Comparison of ENCODE assay signal across 11 cellular contexts in genomic region chr4:6333301-6334202, GRCh38.
A peak's percentile ranks its signal among the peaks of the same experiment; 100 is the strongest.
DNase-seq lines count a peak whose midpoint lies in the region; ATAC-seq and TF ChIP-seq lines count a peak whose summit lies in the region.
"Had no signal": no experiment of that assay in that cellular context is flagged by ENCODE, and none has a peak within 500 bp of the region (broad histone marks: within the 10 kb centered on the region; RNA-seq: fewer than 3 reads in every experiment).

No MANE protein-coding gene starts in this region.

- H3K18ac ChIP-seq in mesendoderm (ENCODE audit: low read length): no peak overlapping the region

- H3K56ac ChIP-seq in mesendoderm (ENCODE audit: low read length): no peak overlapping the region

- DNase-seq in NCI-H748 (lab: John Stamatoyannopoulos, UW; ENCODE audit: unreplicated experiment) (peak; percentile 10), NCI-H748 treated with DMSO at 0.1 percent for 48 hours (lab: John Stamatoyannopoulos, UW) (no peak), GM20000 (ENCODE audit: low spot score) (no peak), mesendoderm (peak; percentile 48), midbrain (lab: John Stamatoyannopoulos, UW) (no peak), GOT3 (lab: John Stamatoyannopoulos, UW) (no peak)
- DNase-seq in activated CD4-positive, alpha-beta T cell treated with anti-CD3 and anti-CD28 coated beads, Interleukin-2, amount 50 U/mL, for 48 hours: peak; percentile 25 to 36
- DNase-seq: CD8-positive, alpha-beta T cell; Kasumi-1 had no signal

- no peak for ATAC-seq in HG03520 (IDR thresholded peaks at IDR 0.05; ENCODE audit: unreplicated experiment)
- ATAC-seq: CD8-positive, alpha-beta T cell; stimulated activated effector memory CD8-positive, alpha-beta T cell treated with anti-CD3 and anti-CD28 coated beads, Interleukin-12 subunit alpha, Interleukin-12 subunit beta, amount 100 ng/mL, for 72 hours had no signal

- WGBS in mesendoderm (ENCODE audit: extremely low coverage, insufficient coverage, low lambda C conversion rate): no CpG with 5 or more reads among the region's 19 CpGs

- H3K9ac ChIP-seq in mesendoderm (ENCODE audit: low read length): no peak overlapping the region

- H2AK5ac ChIP-seq in mesendoderm (ENCODE audit: low read length): no peak overlapping the region

- H4K8ac ChIP-seq in mesendoderm (ENCODE audit: low read depth, low read length): no peak overlapping the region

- no peak overlapping the region for H2BK120ac ChIP-seq in mesendoderm (ENCODE audit: low read depth, low read length)

- no peak overlapping the region for H3K23ac ChIP-seq in mesendoderm (ENCODE audit: low read length)

- H2BK15ac ChIP-seq in mesendoderm (replicated peaks; ENCODE audit: low read depth): no peak overlapping the region

- H3K27ac ChIP-seq in mesendoderm (ENCODE audit: low read depth, low read length): no peak overlapping the region

- H3K4ac ChIP-seq in mesendoderm (ENCODE audit: low read depth, low read length): no peak overlapping the region

- no peaks in the 10 kb centered on the region for H3K36me3 ChIP-seq in mesendoderm (ENCODE audit: control insufficient read depth, insufficient read depth, low read length)

- H4K5ac ChIP-seq in mesendoderm (ENCODE audit: low read length): no peak overlapping the region

- H2BK5ac ChIP-seq in mesendoderm (ENCODE audit: low read length): no peak overlapping the region

- no peaks in the 10 kb centered on the region for H3K4me1 ChIP-seq in mesendoderm (ENCODE audit: control insufficient read depth, low read depth, low read length)

- H3K79me1 ChIP-seq in mesendoderm (ENCODE audit: low read length): no peaks in the 10 kb centered on the region

- no peak overlapping the region for H3K4me3 ChIP-seq in mesendoderm (ENCODE audit: low read length)

- peak; percentile 30 for TF ChIP-seq CTCF in GM20000 (IDR thresholded peaks at IDR 0.05; ENCODE audit: extremely low read depth, missing control alignments)

- H3K27me3 ChIP-seq in mesendoderm (ENCODE audit: insufficient read depth, low read length, poor library complexity): no peaks in the 10 kb centered on the region

- no peak overlapping the region for H3K4me2 ChIP-seq in mesendoderm (ENCODE audit: low read length)

- H3K79me2 ChIP-seq in mesendoderm (ENCODE audit: control insufficient read depth, insufficient read depth, low read length): no peaks in the 10 kb centered on the region

Comparison
In these comparisons a context has a peak if more than half of its experiments do, and no peak if none do; other contexts are left out.
1. DNase-seq: peak in NCI-H748 (single experiment), activated CD4-positive, alpha-beta T cell treated with anti-CD3 and anti-CD28 coated beads, Interleukin-2, amount 50 U/mL, for 48 hours (2 of 2) and mesendoderm (single experiment); none in NCI-H748 treated with DMSO at 0.1 percent for 48 hours (single experiment), GM20000 (single experiment), midbrain (single experiment) and GOT3 (single experiment).